In genomic region chr2:72917875-72918660, GRCh38 we compare ENCODE assay signal across 8 cellular contexts. TPM values are rescaled to one million over a fixed set of nuclear protein-coding genes. Genes with fewer than 3 reads are reported as not detected.
DNase-seq lines count a peak whose midpoint lies in the region; ATAC-seq and TF ChIP-seq lines count a peak whose summit lies in the region.
"Had no signal": no experiment of that assay in that cellular context is flagged by ENCODE, and none has a peak within 500 bp of the region (broad histone marks: within the 10 kb centered on the region; RNA-seq: fewer than 3 reads in every experiment).

No MANE protein-coding gene starts in this region.

- no peaks in the 10 kb centered on the region for H3K9me3 ChIP-seq in neural cell (ENCODE audit: low read length)

- peak overlapping the region; percentile 67 for H3K4me3 ChIP-seq in neural cell (ENCODE audit: low read length)

- H3K4me3 Mint-ChIP-seq in MCF 10A (ENCODE audit: unreplicated experiment) = peak overlapping the region; percentile 42
- no peak overlapping the region for H3K4me3 Mint-ChIP-seq in activated CD4-positive, alpha-beta T cell treated with anti-CD3 and anti-CD28 coated beads, Interleukin-2, amount 10 ng/mL, durations not matched to agents 7 days and 5 days

- no peak for DNase-seq in MCF 10A (ENCODE audit: unreplicated experiment)
- DNase-seq in activated CD4-positive, alpha-beta T cell treated with anti-CD3 and anti-CD28 coated beads, Interleukin-2, amount 10 ng/mL, durations not matched to agents 7 days and 5 days = no peak

- H3K27me3 Mint-ChIP-seq in MCF 10A (ENCODE audit: insufficient read depth, unreplicated experiment) = peaks cover 76% of the 10 kb centered on the region
- H3K27me3 Mint-ChIP-seq in activated CD4-positive, alpha-beta T cell treated with anti-CD3 and anti-CD28 coated beads, Interleukin-2, amount 10 ng/mL, durations not matched to agents 7 days and 5 days = peaks cover 74% of the 10 kb centered on the region

- H3K27me3 ChIP-seq in neural cell (ENCODE audit: insufficient read depth, low read depth, low read length) = peaks cover 100% of the 10 kb centered on the region

- no peak for TF ChIP-seq RAD21 in neural cell (conservative IDR thresholded peaks at IDR 0.05)

- CTCF ChIA-PET in MCF 10A (lab: Yijun Ruan, JAX) = interaction anchor here (0.6 to 2.8 kb wide), 4 partner anchors 8 to 60 kb away, joined by 3 to 17 read pairs (median 4); partner anchors contain the start of gene SPR
- CTCF ChIA-PET in activated CD4-positive, alpha-beta T cell treated with anti-CD3 and anti-CD28 coated beads, Interleukin-2, amount 10 ng/mL, durations not matched to agents 7 days and 5 days (lab: Charles Lee) = interaction anchor here (0.9 to 2.1 kb wide), 3 partner anchors 9 to 55 kb away, joined by 4 to 12 read pairs (median 5); no protein-coding TSS in a partner anchor

- H3F3A ChIP-seq in neural cell (ENCODE audit: insufficient read depth, low read length, poor library complexity, severe bottlenecking) = no peaks in the 10 kb centered on the region

- peaks cover 6% of the 10 kb centered on the region for H3K4me1 Mint-ChIP-seq in MCF 10A (ENCODE audit: insufficient read depth, unreplicated experiment)
- H3K4me1 Mint-ChIP-seq in activated CD4-positive, alpha-beta T cell treated with anti-CD3 and anti-CD28 coated beads, Interleukin-2, amount 10 ng/mL, durations not matched to agents 7 days and 5 days = peaks cover 13% of the 10 kb centered on the region

- H2AFZ ChIP-seq in neural cell (ENCODE audit: low read depth, low read length) = no peak overlapping the region

- no peak overlapping the region for H3K27ac Mint-ChIP-seq in MCF 10A (ENCODE audit: low read depth, unreplicated experiment)
- H3K27ac Mint-ChIP-seq in activated CD4-positive, alpha-beta T cell treated with anti-CD3 and anti-CD28 coated beads, Interleukin-2, amount 10 ng/mL, durations not matched to agents 7 days and 5 days = no peak overlapping the region

- H3K27ac ChIP-seq in neural cell (ENCODE audit: low read length) = no peak overlapping the region

- no peaks in the 10 kb centered on the region for H3K9me2 ChIP-seq in neural cell (ENCODE audit: insufficient read depth, low read length)

- no peak for TF ChIP-seq EP300 in neural cell (conservative IDR thresholded peaks at IDR 0.05; ENCODE audit: poor library complexity, severe bottlenecking)

- ATAC-seq in GM18907 (IDR thresholded peaks at IDR 0.05; ENCODE audit: unreplicated experiment) (peak; percentile 1), HG03442 (IDR thresholded peaks at IDR 0.05; ENCODE audit: unreplicated experiment) (peak; percentile 1), HG03280 (IDR thresholded peaks at IDR 0.05; ENCODE audit: unreplicated experiment) (no peak), GM21515 (IDR thresholded peaks at IDR 0.05; ENCODE audit: unreplicated experiment) (no peak)

- no peaks in the 10 kb centered on the region for H3K36me3 ChIP-seq in neural cell (ENCODE audit: insufficient read depth, low read length)

- no peaks in the 10 kb centered on the region for H4K20me1 ChIP-seq in neural cell (ENCODE audit: insufficient read depth)

- BruUV-seq in MCF 10A (replicated peaks; lab: Mats Ljungman, UMichigan) = no TSS peak

- no peak overlapping the region for H3K9ac ChIP-seq in neural cell (ENCODE audit: low read length)

- H3K9me3 Mint-ChIP-seq in MCF 10A (ENCODE audit: unreplicated experiment) = no peaks in the 10 kb centered on the region
- no peaks in the 10 kb centered on the region for H3K9me3 Mint-ChIP-seq in activated CD4-positive, alpha-beta T cell treated with anti-CD3 and anti-CD28 coated beads, Interleukin-2, amount 10 ng/mL, durations not matched to agents 7 days and 5 days

- no peak overlapping the region for H3K4me2 ChIP-seq in neural cell (ENCODE audit: low read length)

- TF ChIP-seq CTCF in MCF 10A (IDR thresholded peaks at IDR 0.05; ENCODE audit: unreplicated experiment) (no peak), neural cell (IDR thresholded peaks at IDR 0.05; ENCODE audit: poor library complexity, severe bottlenecking) (no peak)

- POLR2A ChIA-PET in MCF 10A (lab: Yijun Ruan, JAX) = interaction anchor here (0.7 to 1.8 kb wide), 2 partner anchors 31 to 258 kb away, joined by 3 to 6 read pairs; partner anchors contain the start of gene SPR
- POLR2A ChIA-PET in activated CD4-positive, alpha-beta T cell treated with anti-CD3 and anti-CD28 coated beads, Interleukin-2, amount 10 ng/mL, durations not matched to agents 7 days and 5 days (lab: Charles Lee) = no interaction called here

- peaks cover 23% of the 10 kb centered on the region for H3K79me2 ChIP-seq in neural cell (replicated peaks; ENCODE audit: insufficient read depth, low read length)

- intact Hi-C loops in MCF 10A (cut with micrococcal nuclease) = no loop called here

- H3K36me3 Mint-ChIP-seq in MCF 10A (ENCODE audit: insufficient read depth, unreplicated experiment) = no peaks in the 10 kb centered on the region
- H3K36me3 Mint-ChIP-seq in activated CD4-positive, alpha-beta T cell treated with anti-CD3 and anti-CD28 coated beads, Interleukin-2, amount 10 ng/mL, durations not matched to agents 7 days and 5 days (ENCODE audit: low read depth) = no peaks in the 10 kb centered on the region

TF ChIP-seq in neural cell, 6 proteins besides CTCF, POLR2A, EP300 and RAD21:
- TF ChIP-seq TAF1 (IDR thresholded peaks at IDR 0.05; ENCODE audit: low read depth) (no peak), EZH2 (IDR thresholded peaks at IDR 0.05; ENCODE audit: borderline replicate concordance, insufficient read depth, low read length, poor library complexity, severe bottlenecking) (peak; percentile 90), REST (IDR thresholded peaks at IDR 0.05; ENCODE audit: borderline replicate concordance) (no peak), POLR2AphosphoS5 (IDR thresholded peaks at IDR 0.05) (no peak)

RNA-seq across cellular contexts. Expression of gene EMX1, which starts 0.7 kb away (rescaled TPM):
- not detected in 2 replicates for total RNA-seq in MCF 10A (2022)
- 0.33 and 0.70 TPM in 2 replicates for polyA plus RNA-seq in neural cell
- polyA minus RNA-seq in neural cell = not detected in 2 replicates
- total RNA-seq in activated CD4-positive, alpha-beta T cell treated with anti-CD3 and anti-CD28 coated beads, Interleukin-2, amount 10 ng/mL, durations not matched to agents 7 days and 5 days = not detected
- total RNA-seq: RPMI7951 had no signal

RNA-seq across cellular contexts. Expression of gene SPR, which starts 30.9 kb away (rescaled TPM):
- 12.9 and 18.1 TPM in 2 replicates for total RNA-seq in MCF 10A (2022)
- 0.98 and 1.8 TPM in 2 replicates for polyA plus RNA-seq in neural cell
- 0.49 and 0.81 TPM in 2 replicates for polyA minus RNA-seq in neural cell
- under 1 TPM; 0.12 to 0.44 TPM for total RNA-seq in activated CD4-positive, alpha-beta T cell treated with anti-CD3 and anti-CD28 coated beads, Interleukin-2, amount 10 ng/mL, durations not matched to agents 7 days and 5 days

Comparison
In these comparisons a context has a peak if more than half of its experiments do, and no peak if none do; other contexts are left out.
1. ATAC-seq: peak in GM18907 (single experiment) and HG03442 (single experiment); none in HG03280 (single experiment) and GM21515 (single experiment).